8 cellular contexts compared by ENCODE assay signal in the genomic region with DNA sequence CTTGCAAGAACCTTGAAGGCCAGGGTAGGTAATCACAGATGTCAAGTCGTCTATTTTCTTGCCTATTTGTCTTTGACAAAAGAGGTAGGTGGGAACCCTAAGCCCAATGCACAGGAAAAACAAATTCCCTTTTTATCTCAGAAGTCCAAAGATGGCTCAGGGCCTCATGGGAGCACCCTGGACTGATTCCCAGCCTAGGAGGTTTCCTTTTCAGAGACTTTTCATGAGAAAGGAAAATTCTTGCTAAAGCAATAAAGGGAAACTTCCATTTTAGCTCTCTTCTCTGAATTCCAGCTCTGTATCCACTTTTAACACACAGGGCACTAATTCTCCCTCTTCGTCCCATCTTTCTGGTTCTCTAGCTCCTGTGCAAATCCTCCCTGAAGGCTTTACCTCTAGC. TPM values are rescaled to one million over a fixed set of nuclear protein-coding genes. Genes with fewer than 3 reads are reported as not detected.
DNase-seq lines count a peak whose midpoint lies in the region; ATAC-seq and TF ChIP-seq lines count a peak whose summit lies in the region.

No MANE protein-coding gene starts in this region.

- DNase-seq in ascending aorta (ENCODE audit: low spot score in 2 of 2) (no peak), spleen (no peak), HUDEP-2 (lab: John Stamatoyannopoulos, UW; ENCODE audit: unreplicated experiment in 76 of 76) (no peak), NCI-H1105 treated with DMSO at 0.1 percent for 48 hours (lab: John Stamatoyannopoulos, UW) (no peak), A172 (ENCODE audit: low spot score) (no peak)

- H3K4me1 ChIP-seq in HUES6 (ENCODE audit: control insufficient read depth, insufficient read depth, low read length): peaks cover 5% of the 10 kb centered on the region; the same call in 1 of the 2 replicates
- H3K4me1 ChIP-seq in ascending aorta: peaks cover 0 to 5% of the 10 kb centered on the region in 2 donors
- H3K4me1 ChIP-seq in iPS-18a (ENCODE audit: control insufficient read depth, low read depth, low read length): peaks cover 4% of the 10 kb centered on the region
- peaks cover 12 to 49% (median 26%) of the 10 kb centered on the region in 6 donors for H3K4me1 ChIP-seq in spleen

- H3K9me3 ChIP-seq in HUES6 (ENCODE audit: control insufficient read depth, insufficient read depth, low read depth, low read length) (no peaks in the 10 kb centered on the region), ascending aorta (no peaks in the 10 kb centered on the region), iPS-18a (ENCODE audit: control insufficient read depth, low read depth, low read length) (no peaks in the 10 kb centered on the region), spleen (no peaks in the 10 kb centered on the region)

- no peak overlapping the region for H3K27ac ChIP-seq in HUES6 (ENCODE audit: low read depth, low read length)
- H3K27ac ChIP-seq in ascending aorta: peak overlapping the region; percentile 91 to 98
- no peak overlapping the region for H3K27ac ChIP-seq in iPS-18a (ENCODE audit: low read length)
- H3K27ac ChIP-seq in spleen: peak overlapping the region in 7 of 8 donors; percentile 84 to 98 (median 94)

- 47 to 64% (median 61%) methylated on average over 2 of the region's 2 CpGs for WGBS in spleen, 5 donors

- intact Hi-C loops in ascending aorta (cut with DNase I): no loop called here
- intact Hi-C loops in spleen (cut with DNase I; ENCODE audit: low total_unique reads): no loop called here

- peak overlapping the region; percentile 67; the same call in 1 of the 2 replicates for H3K4me3 ChIP-seq in HUES6 (ENCODE audit: low read depth, low read length)
- H3K4me3 ChIP-seq in ascending aorta: peak overlapping the region; percentile 80 to 87
- peak overlapping the region; percentile 80 for H3K4me3 ChIP-seq in iPS-18a (ENCODE audit: low read length)
- H3K4me3 ChIP-seq in spleen: peak overlapping the region in 7 of 8 donors; percentile 58 to 75 (median 69)

- H3K27me3 ChIP-seq in HUES6 (ENCODE audit: control insufficient read depth, insufficient read depth, low read length) (peaks cover 13% of the 10 kb centered on the region; the same call in 1 of the 2 replicates), ascending aorta (no peaks in the 10 kb centered on the region), iPS-18a (ENCODE audit: control insufficient read depth, insufficient read depth, low read length) (peaks cover 17% of the 10 kb centered on the region), spleen (replicated peaks in 1 of 7) (no peaks in the 10 kb centered on the region)

- TF ChIP-seq CTCF in ascending aorta (IDR thresholded peaks at IDR 0.05) (no peak), spleen (IDR thresholded peaks at IDR 0.05 in 8 of 11, conservative IDR thresholded peaks at IDR 0.05 in 3 of 11) (no peak)

- TF ChIP-seq POLR2A in spleen (IDR thresholded peaks at IDR 0.05): no peak

- ATAC-seq in HG02759 (IDR thresholded peaks at IDR 0.05; ENCODE audit: unreplicated experiment): no peak

- H3K9ac ChIP-seq in HUES6 (ENCODE audit: low read length) (no peak overlapping the region), iPS-18a (ENCODE audit: low read length) (no peak overlapping the region)

- peaks cover 15% of the 10 kb centered on the region for H3K36me3 ChIP-seq in HUES6 (ENCODE audit: control insufficient read depth, insufficient read depth, low read length)
- peaks cover 33 to 36% of the 10 kb centered on the region in 2 donors for H3K36me3 ChIP-seq in ascending aorta
- no peaks in the 10 kb centered on the region for H3K36me3 ChIP-seq in iPS-18a (ENCODE audit: control insufficient read depth, low read depth, low read length)
- H3K36me3 ChIP-seq in spleen: peaks cover 0 to 39% (median 35%) of the 10 kb centered on the region in 6 donors

RNA-seq across cellular contexts. Expression of gene ZNF641, which starts 1.2 kb away (rescaled TPM):
- total RNA-seq in ascending aorta (10.9 TPM), spleen (10 to 100 TPM; 21.9 to 67.7 (median 37.0) TPM)
- polyA plus RNA-seq in spleen: 1 to 10 TPM; 3.3 to 6.1 (median 3.9) TPM
- 8.4 and 15.1 TPM in 2 replicates for total RNA-seq in A172 (2014; rRNA removed; shearing (Covaris generic))

Comparison
In these comparisons a context has a peak if more than half of its experiments do, and no peak if none do; other contexts are left out.
1. H3K27ac ChIP-seq: peak in ascending aorta (2 of 2) and spleen (7 of 8); none in HUES6 (single experiment) and iPS-18a (single experiment).
2. Peak in every context shown above with its lines, with median percentiles within 50 percentile points of each other: H3K4me3 ChIP-seq.